Comparison of ENCODE assay signal across 3 cellular contexts in the genomic region with DNA sequence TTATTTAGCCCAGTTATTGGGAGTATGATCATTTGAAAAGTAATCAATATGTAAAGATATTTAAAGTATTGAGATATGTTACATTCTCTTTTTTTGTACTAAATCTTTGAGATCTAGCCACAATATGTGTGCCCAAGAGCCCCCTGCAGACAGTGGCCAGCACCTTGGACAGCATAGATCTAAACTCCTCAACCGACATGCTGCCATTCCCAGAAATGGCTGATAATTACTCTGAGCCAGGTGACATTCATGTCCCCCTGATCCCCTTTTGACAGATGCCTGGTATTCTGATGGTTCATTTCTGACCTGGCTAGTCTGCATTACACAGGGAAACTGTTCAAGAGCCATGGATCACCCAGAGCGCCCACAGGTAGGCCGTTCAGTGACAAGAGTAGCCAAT.
A peak's percentile ranks its signal among the peaks of the same experiment; 100 is the strongest.
TF ChIP-seq lines count a peak whose summit lies in the region.

No MANE protein-coding gene starts in this region.

TF ChIP-seq in HEK293, 187 proteins besides CTCF, POLR2A, EP300 and RAD21:
- TF ChIP-seq, protein P1, sequence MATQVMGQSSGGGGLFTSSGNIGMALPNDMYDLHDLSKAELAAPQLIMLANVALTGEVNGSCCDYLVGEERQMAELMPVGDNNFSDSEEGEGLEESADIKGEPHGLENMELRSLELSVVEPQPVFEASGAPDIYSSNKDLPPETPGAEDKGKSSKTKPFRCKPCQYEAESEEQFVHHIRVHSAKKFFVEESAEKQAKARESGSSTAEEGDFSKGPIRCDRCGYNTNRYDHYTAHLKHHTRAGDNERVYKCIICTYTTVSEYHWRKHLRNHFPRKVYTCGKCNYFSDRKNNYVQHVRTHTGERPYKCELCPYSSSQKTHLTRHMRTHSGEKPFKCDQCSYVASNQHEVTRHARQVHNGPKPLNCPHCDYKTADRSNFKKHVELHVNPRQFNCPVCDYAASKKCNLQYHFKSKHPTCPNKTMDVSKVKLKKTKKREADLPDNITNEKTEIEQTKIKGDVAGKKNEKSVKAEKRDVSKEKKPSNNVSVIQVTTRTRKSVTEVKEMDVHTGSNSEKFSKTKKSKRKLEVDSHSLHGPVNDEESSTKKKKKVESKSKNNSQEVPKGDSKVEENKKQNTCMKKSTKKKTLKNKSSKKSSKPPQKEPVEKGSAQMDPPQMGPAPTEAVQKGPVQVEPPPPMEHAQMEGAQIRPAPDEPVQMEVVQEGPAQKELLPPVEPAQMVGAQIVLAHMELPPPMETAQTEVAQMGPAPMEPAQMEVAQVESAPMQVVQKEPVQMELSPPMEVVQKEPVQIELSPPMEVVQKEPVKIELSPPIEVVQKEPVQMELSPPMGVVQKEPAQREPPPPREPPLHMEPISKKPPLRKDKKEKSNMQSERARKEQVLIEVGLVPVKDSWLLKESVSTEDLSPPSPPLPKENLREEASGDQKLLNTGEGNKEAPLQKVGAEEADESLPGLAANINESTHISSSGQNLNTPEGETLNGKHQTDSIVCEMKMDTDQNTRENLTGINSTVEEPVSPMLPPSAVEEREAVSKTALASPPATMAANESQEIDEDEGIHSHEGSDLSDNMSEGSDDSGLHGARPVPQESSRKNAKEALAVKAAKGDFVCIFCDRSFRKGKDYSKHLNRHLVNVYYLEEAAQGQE (tag by site-specific recombination; IDR thresholded peaks at IDR 0.05): peak; percentile 96
- TF ChIP-seq, protein P2, sequence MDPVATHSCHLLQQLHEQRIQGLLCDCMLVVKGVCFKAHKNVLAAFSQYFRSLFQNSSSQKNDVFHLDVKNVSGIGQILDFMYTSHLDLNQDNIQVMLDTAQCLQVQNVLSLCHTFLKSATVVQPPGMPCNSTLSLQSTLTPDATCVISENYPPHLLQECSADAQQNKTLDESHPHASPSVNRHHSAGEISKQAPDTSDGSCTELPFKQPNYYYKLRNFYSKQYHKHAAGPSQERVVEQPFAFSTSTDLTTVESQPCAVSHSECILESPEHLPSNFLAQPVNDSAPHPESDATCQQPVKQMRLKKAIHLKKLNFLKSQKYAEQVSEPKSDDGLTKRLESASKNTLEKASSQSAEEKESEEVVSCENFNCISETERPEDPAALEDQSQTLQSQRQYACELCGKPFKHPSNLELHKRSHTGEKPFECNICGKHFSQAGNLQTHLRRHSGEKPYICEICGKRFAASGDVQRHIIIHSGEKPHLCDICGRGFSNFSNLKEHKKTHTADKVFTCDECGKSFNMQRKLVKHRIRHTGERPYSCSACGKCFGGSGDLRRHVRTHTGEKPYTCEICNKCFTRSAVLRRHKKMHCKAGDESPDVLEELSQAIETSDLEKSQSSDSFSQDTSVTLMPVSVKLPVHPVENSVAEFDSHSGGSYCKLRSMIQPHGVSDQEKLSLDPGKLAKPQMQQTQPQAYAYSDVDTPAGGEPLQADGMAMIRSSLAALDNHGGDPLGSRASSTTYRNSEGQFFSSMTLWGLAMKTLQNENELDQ (tag by site-specific recombination; IDR thresholded peaks at IDR 0.05; ENCODE audit: low read depth): no peak
- no peak for TF ChIP-seq ZNF302 (tag by site-specific recombination; IDR thresholded peaks at IDR 0.05; ENCODE audit: low read depth)

TF ChIP-seq in WTC11, 78 proteins besides CTCF, POLR2A, EP300 and RAD21 (continued from another document):
- TF ChIP-seq EMX1 (CRISPR knock-in tag; IDR thresholded peaks at IDR 0.05): no peak
- TF ChIP-seq ZNF416 (CRISPR knock-in tag; IDR thresholded peaks at IDR 0.05): no peak
- TF ChIP-seq MYBL2 (CRISPR knock-in tag; IDR thresholded peaks at IDR 0.05): no peak

TF ChIP-seq in liver, 16 proteins besides CTCF, POLR2A, EP300 and RAD21:
- TF ChIP-seq, protein P1 (IDR thresholded peaks at IDR 0.05): peak; percentile 96
- no peak for TF ChIP-seq YY1 (IDR thresholded peaks at IDR 0.05)
